ENCODE assay signal across 16 cellular contexts in genomic region chr17:8474826-8475225, GRCh38.
"Had no signal": no experiment of that assay in that cellular context is flagged by ENCODE, and none has a peak within 500 bp of the region (broad histone marks: within the 10 kb centered on the region; RNA-seq: fewer than 3 reads in every experiment).

No MANE protein-coding gene starts in this region.

- H3K4me3 Mint-ChIP-seq: activated CD8-positive, alpha-beta memory T cell treated with anti-CD3 and anti-CD28 coated beads, Interleukin-2, amount 10 ng/mL, durations not matched to agents 7 days and 5 days; naive thymus-derived CD8-positive, alpha-beta T cell; T-helper 2 cell treated with Interferon-gamma antibody and Interleukin-4, amounts not matched to agents 5 μg/mL and 100 μg/mL, for 36 hours had no signal

- DNase-seq: activated CD4-positive, alpha-beta T cell treated with anti-CD3 and anti-CD28 coated beads, Interleukin-2, amount 50 U/mL, for 4 hours; activated CD8-positive, alpha-beta memory T cell treated with anti-CD3 and anti-CD28 coated beads, Interleukin-2, amount 10 ng/mL, durations not matched to agents 7 days and 5 days; activated gamma-delta T cell treated with Interleukin-2 at 50 U/mL for 16 hours; activated T-cell treated with anti-CD3 and anti-CD28 coated beads, Interleukin-2, amount 50 U/mL, for 48 hours; caudate nucleus; cortex of kidney; effector CD8-positive, alpha-beta T cell; erythroblast; mucosa of descending colon; naive thymus-derived CD8-positive, alpha-beta T cell; occipital lobe; stimulated activated CD4-positive, alpha-beta T cell treated with anti-CD3 and anti-CD28 coated beads, Interleukin-4, amount 100 ng/mL, for 1 hour had no signal

- H3K9me3 Mint-ChIP-seq: naive thymus-derived CD8-positive, alpha-beta T cell; T-helper 2 cell treated with Interferon-gamma antibody and Interleukin-4, amounts not matched to agents 5 μg/mL and 100 μg/mL, for 36 hours had no signal

- H3K27ac Mint-ChIP-seq: activated CD8-positive, alpha-beta memory T cell treated with anti-CD3 and anti-CD28 coated beads, Interleukin-2, amount 10 ng/mL, durations not matched to agents 7 days and 5 days; T-helper 2 cell treated with Interferon-gamma antibody and Interleukin-4, amounts not matched to agents 5 μg/mL and 100 μg/mL, for 36 hours had no signal

- H3K9me3 ChIP-seq: mucosa of descending colon had no signal

- H3K4me1 Mint-ChIP-seq: activated CD8-positive, alpha-beta memory T cell treated with anti-CD3 and anti-CD28 coated beads, Interleukin-2, amount 10 ng/mL, durations not matched to agents 7 days and 5 days had no signal

- H3K27me3 ChIP-seq: hepatocyte had no signal

- H3K27ac ChIP-seq: hepatocyte had no signal

- ATAC-seq: activated CD4-positive, CD25-positive, alpha-beta regulatory T cell treated with anti-CD3 and anti-CD28 coated beads, Interleukin-2, amount 50 U/mL, for 24 hours; activated CD8-positive, alpha-beta memory T cell treated with anti-CD3 and anti-CD28 coated beads, Interleukin-2, amount 10 ng/mL, durations not matched to agents 7 days and 5 days; mucosa of descending colon; naive thymus-derived CD8-positive, alpha-beta T cell had no signal

- H3K79me2 ChIP-seq: hepatocyte had no signal

- H3K4me3 ChIP-seq: hepatocyte, lung, mucosa of descending colon had no signal

- H3K4me2 ChIP-seq: hepatocyte had no signal

- H3K27me3 Mint-ChIP-seq: activated CD8-positive, alpha-beta memory T cell treated with anti-CD3 and anti-CD28 coated beads, Interleukin-2, amount 10 ng/mL, durations not matched to agents 7 days and 5 days; naive thymus-derived CD8-positive, alpha-beta T cell had no signal

- H2AFZ ChIP-seq: hepatocyte had no signal
